In genomic region chr1:236303675-236304074, GRCh38 we compare ENCODE assay signal across 11 cellular contexts. TPM values are rescaled to one million over a fixed set of nuclear protein-coding genes. Genes with fewer than 3 reads are reported as not detected.
DNase-seq lines count a peak whose midpoint lies in the region; ATAC-seq lines count a peak whose summit lies in the region.
"Had no signal": no experiment of that assay in that cellular context is flagged by ENCODE, and none has a peak within 500 bp of the region (broad histone marks: within the 10 kb centered on the region; RNA-seq: fewer than 3 reads in every experiment).

No MANE protein-coding gene starts in this region.

- no peaks in the 10 kb centered on the region for H3K36me3 Mint-ChIP-seq in activated CD4-positive, alpha-beta T cell treated with anti-CD3 and anti-CD28 coated beads for 36 hours (ENCODE audit: low read depth)
- no peaks in the 10 kb centered on the region for H3K36me3 Mint-ChIP-seq in activated CD4-positive, alpha-beta T cell treated with anti-CD3 and anti-CD28 coated beads, Interleukin-2, amount 10 ng/mL, durations not matched to agents 24 days and 14 days (ENCODE audit: low read depth)
- H3K36me3 Mint-ChIP-seq in naive thymus-derived CD8-positive, alpha-beta T cell, result no peaks in the 10 kb centered on the region

- H3K27ac Mint-ChIP-seq in activated CD4-positive, alpha-beta T cell treated with anti-CD3 and anti-CD28 coated beads for 36 hours, result no peak overlapping the region
- H3K27ac Mint-ChIP-seq in activated CD4-positive, alpha-beta T cell treated with anti-CD3 and anti-CD28 coated beads, Interleukin-2, amount 10 ng/mL, durations not matched to agents 24 days and 14 days, result no peak overlapping the region
- peak overlapping the region in 1 of 10 donors; percentile 35 for H3K27ac Mint-ChIP-seq in naive thymus-derived CD8-positive, alpha-beta T cell

- CTCF ChIA-PET in activated CD4-positive, alpha-beta T cell treated with anti-CD3 and anti-CD28 coated beads for 36 hours (lab: Charles Lee), result interaction anchor here (0.6 to 1.4 kb wide), 5 partner anchors 10 to 239 kb away, joined by 3 to 4 read pairs (median 3); no protein-coding TSS in a partner anchor

- H3K4me1 Mint-ChIP-seq in activated CD4-positive, alpha-beta T cell treated with anti-CD3 and anti-CD28 coated beads for 36 hours, result peaks cover 5% of the 10 kb centered on the region
- peaks cover 5% of the 10 kb centered on the region for H3K4me1 Mint-ChIP-seq in activated CD4-positive, alpha-beta T cell treated with anti-CD3 and anti-CD28 coated beads, Interleukin-2, amount 10 ng/mL, durations not matched to agents 24 days and 14 days
- H3K4me1 Mint-ChIP-seq in naive thymus-derived CD8-positive, alpha-beta T cell, result no peaks in the 10 kb centered on the region

- DNase-seq in activated CD4-positive, alpha-beta T cell treated with anti-CD3 and anti-CD28 coated beads for 36 hours, result peak; percentile 45
- no peak for DNase-seq in activated CD4-positive, alpha-beta T cell treated with anti-CD3 and anti-CD28 coated beads, Interleukin-2, amount 10 ng/mL, durations not matched to agents 24 days and 14 days
- DNase-seq in KBM-7, result peak; percentile 31
- peak in 6 of 10 donors; percentile 10 to 32 (median 17) for DNase-seq in naive thymus-derived CD8-positive, alpha-beta T cell
- no peak for DNase-seq in SHP77 treated with DMSO at 0.1 percent for 48 hours (lab: John Stamatoyannopoulos, UW)
- no peak for DNase-seq in left lobe of liver (ENCODE audit: low spot score)
- no peak for DNase-seq in NCI-H69 (lab: John Stamatoyannopoulos, UW)
- DNase-seq: 8988T; NCI-H1105; stimulated activated CD8-positive, alpha-beta memory T cell treated with anti-CD3 and anti-CD28 coated beads, Interleukin-4, amount 100 ng/mL, for 48 hours had no signal

- intact Hi-C loops in activated CD4-positive, alpha-beta T cell treated with anti-CD3 and anti-CD28 coated beads for 36 hours (cut with DNase I, micrococcal nuclease), result loop anchor here in 1 of 2 experiments (1.0 kb wide), 1 partner anchor 194 kb away; no protein-coding TSS in a partner anchor
- intact Hi-C loops in activated CD4-positive, alpha-beta T cell treated with anti-CD3 and anti-CD28 coated beads, Interleukin-2, amount 10 ng/mL, durations not matched to agents 24 days and 14 days (cut with micrococcal nuclease), result no loop called here

- no peaks in the 10 kb centered on the region for H3K27me3 Mint-ChIP-seq in activated CD4-positive, alpha-beta T cell treated with anti-CD3 and anti-CD28 coated beads for 36 hours
- H3K27me3 Mint-ChIP-seq in activated CD4-positive, alpha-beta T cell treated with anti-CD3 and anti-CD28 coated beads, Interleukin-2, amount 10 ng/mL, durations not matched to agents 24 days and 14 days, result peaks cover 3% of the 10 kb centered on the region
- no peaks in the 10 kb centered on the region for H3K27me3 Mint-ChIP-seq in naive thymus-derived CD8-positive, alpha-beta T cell

- H3K9me3 Mint-ChIP-seq in activated CD4-positive, alpha-beta T cell treated with anti-CD3 and anti-CD28 coated beads for 36 hours (ENCODE audit: low read depth), result no peaks in the 10 kb centered on the region
- no peaks in the 10 kb centered on the region for H3K9me3 Mint-ChIP-seq in activated CD4-positive, alpha-beta T cell treated with anti-CD3 and anti-CD28 coated beads, Interleukin-2, amount 10 ng/mL, durations not matched to agents 24 days and 14 days
- no peaks in the 10 kb centered on the region for H3K9me3 Mint-ChIP-seq in naive thymus-derived CD8-positive, alpha-beta T cell

- POLR2A ChIA-PET in activated CD4-positive, alpha-beta T cell treated with anti-CD3 and anti-CD28 coated beads for 36 hours (lab: Charles Lee), result no interaction called here
- POLR2A ChIA-PET in naive thymus-derived CD8-positive, alpha-beta T cell (lab: Charles Lee), result no interaction called here

- ATAC-seq in activated CD4-positive, alpha-beta T cell treated with anti-CD3 and anti-CD28 coated beads for 36 hours, result no peak
- ATAC-seq in GM21825 (IDR thresholded peaks at IDR 0.05; ENCODE audit: unreplicated experiment) (peak; percentile 56), left lobe of liver (no peak)
- ATAC-seq in naive thymus-derived CD8-positive, alpha-beta T cell, result peak; percentile 59 to 72

- in situ Hi-C loops in KBM-7 (cut with MboI; ENCODE audit: low pct_unique_long_range_greater_than_20kb, low sequenced_read_pairs), result no loop called here

- no peak overlapping the region for H3K4me3 Mint-ChIP-seq in activated CD4-positive, alpha-beta T cell treated with anti-CD3 and anti-CD28 coated beads for 36 hours
- H3K4me3 Mint-ChIP-seq in activated CD4-positive, alpha-beta T cell treated with anti-CD3 and anti-CD28 coated beads, Interleukin-2, amount 10 ng/mL, durations not matched to agents 24 days and 14 days, result no peak overlapping the region
- no peak overlapping the region for H3K4me3 Mint-ChIP-seq in naive thymus-derived CD8-positive, alpha-beta T cell

RNA-seq across cellular contexts. Expression of gene ERO1B, which starts 21.9 kb away (rescaled TPM):
- total RNA-seq in activated CD4-positive, alpha-beta T cell treated with anti-CD3 and anti-CD28 coated beads for 36 hours, result 1 to 10 TPM; 2.2 to 2.8 TPM
- total RNA-seq in activated CD4-positive, alpha-beta T cell treated with anti-CD3 and anti-CD28 coated beads, Interleukin-2, amount 10 ng/mL, durations not matched to agents 24 days and 14 days, result 1.5 and 3.2 TPM in 2 replicates
- 10 to 100 TPM; 21.2 to 25.3 TPM for total RNA-seq in naive thymus-derived CD8-positive, alpha-beta T cell
- 1 to 10 TPM; 1.9 to 3.2 (median 2.3) TPM for polyA plus RNA-seq in naive thymus-derived CD8-positive, alpha-beta T cell
- 17.1 TPM for total RNA-seq in left lobe of liver

Comparison
In these comparisons a context has a peak if more than half of its experiments do, and no peak if none do; other contexts are left out.
1. DNase-seq: peak in activated CD4-positive, alpha-beta T cell treated with anti-CD3 and anti-CD28 coated beads for 36 hours (single experiment), KBM-7 (single experiment) and naive thymus-derived CD8-positive, alpha-beta T cell (6 of 10); none in activated CD4-positive, alpha-beta T cell treated with anti-CD3 and anti-CD28 coated beads, Interleukin-2, amount 10 ng/mL, durations not matched to agents 24 days and 14 days (single experiment), SHP77 treated with DMSO at 0.1 percent for 48 hours (single experiment), left lobe of liver (single experiment) and NCI-H69 (single experiment).
2. ATAC-seq: peak in GM21825 (single experiment) and naive thymus-derived CD8-positive, alpha-beta T cell (2 of 2); none in activated CD4-positive, alpha-beta T cell treated with anti-CD3 and anti-CD28 coated beads for 36 hours (single experiment) and left lobe of liver (single experiment).